In genomic region chr1:38858833-38859560, GRCh38 we compare ENCODE assay signal across 9 cellular contexts. TPM values are rescaled to one million over a fixed set of nuclear protein-coding genes. Genes with fewer than 3 reads are reported as not detected.
A peak's percentile ranks its signal among the peaks of the same experiment; 100 is the strongest.
DNase-seq lines count a peak whose midpoint lies in the region; ATAC-seq and TF ChIP-seq lines count a peak whose summit lies in the region.
"Had no signal": no experiment of that assay in that cellular context is flagged by ENCODE, and none has a peak within 500 bp of the region (broad histone marks: within the 10 kb centered on the region; RNA-seq: fewer than 3 reads in every experiment).

No MANE protein-coding gene starts in this region.

- TF ChIP-seq CTCF in esophagus muscularis mucosa (IDR thresholded peaks at IDR 0.05), result no peak

- peak overlapping the region; percentile 91 to 97 (median 94) for H3K4me3 ChIP-seq in esophagus muscularis mucosa

- H3K4me1 ChIP-seq in esophagus muscularis mucosa, result peaks cover 25 to 67% (median 59%) of the 10 kb centered on the region in 4 donors

- peak overlapping the region; percentile 88 to 96 (median 92) for H3K27ac ChIP-seq in esophagus muscularis mucosa (replicated peaks in 1 of 4)

- TF ChIP-seq EP300 in esophagus muscularis mucosa (IDR thresholded peaks at IDR 0.05), result peak; percentile 31

- peaks cover 6 to 28% (median 17%) of the 10 kb centered on the region in 4 donors for H3K36me3 ChIP-seq in esophagus muscularis mucosa

- TF ChIP-seq POLR2A in esophagus muscularis mucosa (IDR thresholded peaks at IDR 0.05; ENCODE audit: low read depth), result peak; percentile 19

- WGBS in esophagus muscularis mucosa, result 0% methylated on average over 21 of the region's 51 CpGs

- H3K9me3 ChIP-seq in esophagus muscularis mucosa, result no peaks in the 10 kb centered on the region

- peak; percentile 46 for DNase-seq in NCI-H345 (lab: John Stamatoyannopoulos, UW)
- DNase-seq in NCI-H345 treated with DMSO at 0.1 percent for 48 hours (lab: John Stamatoyannopoulos, UW; ENCODE audit: unreplicated experiment), result no peak
- DNase-seq in NCI-H526 (lab: John Stamatoyannopoulos, UW), result peak; percentile 60 to 85
- peak; percentile 38 for DNase-seq in activated T-cell treated with anti-CD3 and anti-CD28 coated beads for 24 hours (ENCODE audit: low read depth)
- DNase-seq in esophagus muscularis mucosa (ENCODE audit: extremely low spot score), result peak; percentile 92
- DNase-seq in myocyte (ENCODE audit: low read depth), result peak; percentile 47
- DNase-seq in stimulated activated naive CD8-positive, alpha-beta T cell treated with anti-CD3 and anti-CD28 coated beads, Interleukin-15, Interleukin-2, amounts not matched to agents 100 U/mL and 50 U/mL, for 24 hours, result peak; percentile 63

- peak; percentile 24 for ATAC-seq in HG02938 (IDR thresholded peaks at IDR 0.05; ENCODE audit: unreplicated experiment)
- peak; percentile 32 for ATAC-seq in stimulated activated naive CD8-positive, alpha-beta T cell treated with anti-CD3 and anti-CD28 coated beads, Interleukin-15, Interleukin-2, amounts not matched to agents 100 U/mL and 50 U/mL, for 24 hours

- no peaks in the 10 kb centered on the region for H3K27me3 ChIP-seq in esophagus muscularis mucosa

- intact Hi-C loops in esophagus muscularis mucosa (cut with DNase I), result loop anchor here (2.0 to 5.0 kb wide), 2 partner anchors 14 to 133 kb away; partner anchors contain the start of genes AKIRIN1 and MYCBP

RNA-seq across cellular contexts. Expression of gene RRAGC, which starts 0.6 kb away (rescaled TPM):
- total RNA-seq in esophagus muscularis mucosa, result 10 to 100 TPM; 18.3 to 26.3 (median 22.4) TPM
- total RNA-seq in myocyte, result 15.0 and 22.3 TPM in 2 replicates
- polyA plus RNA-seq in myocyte (2012), result 38.9 TPM

RNA-seq across cellular contexts. Expression of gene MYCBP, which starts 14.2 kb away (rescaled TPM):
- total RNA-seq in esophagus muscularis mucosa (10 to 100 TPM; 17.4 to 22.5 (median 21.2) TPM), myocyte (23.8 and 32.9 TPM in 2 replicates)
- 12.1 TPM for polyA plus RNA-seq in myocyte (2012)

RNA-seq across cellular contexts. Expression of gene GJA9, which starts 22.4 kb away (rescaled TPM):
- total RNA-seq in esophagus muscularis mucosa, result not detected
- not detected in 2 replicates for total RNA-seq in myocyte
- polyA plus RNA-seq in myocyte (2012), result 0.32 TPM
- total RNA-seq: subcutaneous adipose tissue had no signal
